ENCODE assay signal across 24 cellular contexts in genomic region chr11:101907826-101908225, GRCh38. TPM values are rescaled to one million over a fixed set of nuclear protein-coding genes. Genes with fewer than 3 reads are reported as not detected.
DNase-seq lines count a peak whose midpoint lies in the region; TF ChIP-seq lines count a peak whose summit lies in the region.
"Had no signal": no experiment of that assay in that cellular context is flagged by ENCODE, and none has a peak within 500 bp of the region (broad histone marks: within the 10 kb centered on the region; RNA-seq: fewer than 3 reads in every experiment).

No MANE protein-coding gene starts in this region.

- H4K20me1 ChIP-seq in GM23248 (ENCODE audit: insufficient read depth), result no peaks in the 10 kb centered on the region

- H3K4me2 ChIP-seq in GM23248 (ENCODE audit: unreplicated experiment), result no peak overlapping the region
- H3K4me2 ChIP-seq: A549 had no signal

- no peaks in the 10 kb centered on the region for H3K9me2 ChIP-seq in GM23248 (ENCODE audit: insufficient read depth)

- H3K36me3 Mint-ChIP-seq in osteocyte (ENCODE audit: unreplicated experiment), result no peaks in the 10 kb centered on the region
- H3K36me3 Mint-ChIP-seq: CD8-positive, alpha-beta T cell had no signal

- in situ Hi-C loops in GM23248 (cut with MboI), result no loop called here

- TF ChIP-seq CTCF in cardiac fibroblast (IDR thresholded peaks at IDR 0.05; ENCODE audit: low read depth, low read length) (no peak), osteocyte (IDR thresholded peaks at IDR 0.05) (no peak), GM10266 (IDR thresholded peaks at IDR 0.05; ENCODE audit: control insufficient read depth, insufficient read depth, low read depth, missing control alignments) (no peak), coronary artery (IDR thresholded peaks at IDR 0.05) (no peak)

- no peaks in the 10 kb centered on the region for H3K36me3 ChIP-seq in GM23248 (ENCODE audit: low read depth)

- H3K4me1 Mint-ChIP-seq in osteocyte (ENCODE audit: unreplicated experiment), result peaks cover 36% of the 10 kb centered on the region

- H3K4me3 ChIP-seq in GM23248 (no peak overlapping the region), cardiac fibroblast (replicated peaks in 1 of 2; ENCODE audit: low read depth in 2 of 2, low read length in 2 of 2) (no peak overlapping the region), coronary artery (no peak overlapping the region)
- H3K4me3 ChIP-seq: A549, SK-N-MC had no signal

- 44 to 56% methylated on average over 1 of the region's 1 CpG for WGBS in GM23248 (ENCODE audit: low coverage in 1 of 2, low lambda C conversion rate in 2 of 2, missing lambda C conversion rate in 2 of 2), 2 experiments

- peak overlapping the region; percentile 32 for H3K4me3 Mint-ChIP-seq in osteocyte (ENCODE audit: unreplicated experiment)
- H3K4me3 Mint-ChIP-seq: CD8-positive, alpha-beta T cell had no signal

- no peaks in the 10 kb centered on the region for H3F3A ChIP-seq in GM23248 (ENCODE audit: insufficient read depth)

- H3K4me1 ChIP-seq in GM23248 (ENCODE audit: insufficient read depth), result no peaks in the 10 kb centered on the region

- no peaks in the 10 kb centered on the region for H3K79me2 ChIP-seq in GM23248 (ENCODE audit: insufficient read depth)

- peaks cover 7% of the 10 kb centered on the region for H3K9me3 Mint-ChIP-seq in osteocyte (ENCODE audit: unreplicated experiment)
- H3K9me3 Mint-ChIP-seq: CD8-positive, alpha-beta T cell had no signal

- no peak overlapping the region for H3K9ac ChIP-seq in GM23248

- H3K27ac ChIP-seq in GM23248, result no peak overlapping the region
- no peak overlapping the region for H3K27ac ChIP-seq in coronary artery
- H3K27ac ChIP-seq: A549, C4-2B, RWPE1, SK-N-MC had no signal

- no peaks in the 10 kb centered on the region for H3K27me3 ChIP-seq in GM23248 (replicated peaks; ENCODE audit: insufficient read depth)

- DNase-seq in GM23248 (no peak), cardiac fibroblast (ENCODE audit: low read depth in 2 of 2) (peak; percentile 3 to 7), fibroblast of the conjunctiva (ENCODE audit: low read depth) (peak; percentile 14), osteocyte (ENCODE audit: extremely low spot score, unreplicated experiment) (no peak), GM10266 (ENCODE audit: extremely low spot score) (no peak), coronary artery (ENCODE audit: low spot score) (no peak), C1 segment of cervical spinal cord (lab: John Stamatoyannopoulos, UW) (no peak)
- DNase-seq: Caco-2; CD8-positive, alpha-beta T cell; DMS79 treated with DMSO at 0.1 percent for 48 hours; GF-D8; NCI-H1092; NCI-H1417 treated with DMSO at 0.1 percent for 48 hours; NCI-H1694 treated with DMSO at 0.1 percent for 48 hours; NCI-H2081; NCI-H2227 treated with DMSO at 0.1 percent for 48 hours; NCI-H526 treated with DMSO at 0.1 percent for 48 hours; SIG-M5 had no signal

- peak overlapping the region; percentile 80 for H3K27ac Mint-ChIP-seq in osteocyte (ENCODE audit: unreplicated experiment)
- H3K27ac Mint-ChIP-seq: CD8-positive, alpha-beta T cell had no signal

- H3K27me3 Mint-ChIP-seq in osteocyte (ENCODE audit: unreplicated experiment), result peaks cover 14% of the 10 kb centered on the region

- peak overlapping the region; percentile 46; the same call in 1 of the 2 replicates for H2AFZ ChIP-seq in GM23248

- no peaks in the 10 kb centered on the region for H3K9me3 ChIP-seq in GM23248 (ENCODE audit: low read depth)
- H3K9me3 ChIP-seq: A549, Caco-2 had no signal

RNA-seq across cellular contexts. Expression of gene CEP126, which starts 7.0 kb away (rescaled TPM):
- 2.0 and 3.5 TPM in 2 replicates for total RNA-seq in GM23248 (2014; rRNA removed; shearing (Covaris generic))
- polyA plus RNA-seq in GM23248 (2016; fragmentation: Nextera tagmentation; extraction: Ambion mirVana), result 2.7 and 2.9 TPM in 2 replicates
- 8.9 and 9.6 TPM in 2 replicates for total RNA-seq in osteocyte

RNA-seq across cellular contexts. Expression of gene ANGPTL5, which starts 8.5 kb away (rescaled TPM):
- total RNA-seq in GM23248 (2014; rRNA removed; shearing (Covaris generic)), result not detected in 2 replicates
- polyA plus RNA-seq in GM23248 (2016; fragmentation: Nextera tagmentation; extraction: Ambion mirVana), result 0.15 TPM in 1 of 2 replicates, not detected in the other
- 2.4 and 2.9 TPM in 2 replicates for total RNA-seq in osteocyte
- total RNA-seq: Caco-2; CD8-positive, alpha-beta T cell; HT-29; NCI-H460 had no signal
- polyA plus RNA-seq: A549 had no signal

Comparison
In these comparisons a context has a peak if more than half of its experiments do, and no peak if none do; other contexts are left out.
1. DNase-seq: peak in cardiac fibroblast (2 of 2) and fibroblast of the conjunctiva (single experiment); none in GM23248 (single experiment), osteocyte (single experiment), GM10266 (single experiment), coronary artery (single experiment) and C1 segment of cervical spinal cord (0 of 14).